1 cellular context compared by ENCODE assay signal in genomic region chr2:67397143-67397986, GRCh38.
A peak's percentile ranks its signal among the peaks of the same experiment; 100 is the strongest.
TF ChIP-seq lines count a peak whose summit lies in the region.

TSS of gene ETAA1 (plus strand) at chr2:67397333. CDS start at chr2:67397449, 116 bp downstream.

TF ChIP-seq in HepG2, 621 proteins besides CTCF, POLR2A, EP300 and RAD21 (continued from another document and continues in another):
- TF ChIP-seq UBTF (CRISPR knock-in tag; IDR thresholded peaks at IDR 0.05): peak; percentile 82
- TF ChIP-seq ZNF337 (CRISPR knock-in tag; IDR thresholded peaks at IDR 0.05; ENCODE audit: borderline replicate concordance, low read depth): no peak
- no peak for TF ChIP-seq ZNF282 (IDR thresholded peaks at IDR 0.05; ENCODE audit: partially characterized antibody)
- TF ChIP-seq ZNF766 (CRISPR knock-in tag; IDR thresholded peaks at IDR 0.05; ENCODE audit: borderline replicate concordance): no peak
- TF ChIP-seq, protein P1, sequence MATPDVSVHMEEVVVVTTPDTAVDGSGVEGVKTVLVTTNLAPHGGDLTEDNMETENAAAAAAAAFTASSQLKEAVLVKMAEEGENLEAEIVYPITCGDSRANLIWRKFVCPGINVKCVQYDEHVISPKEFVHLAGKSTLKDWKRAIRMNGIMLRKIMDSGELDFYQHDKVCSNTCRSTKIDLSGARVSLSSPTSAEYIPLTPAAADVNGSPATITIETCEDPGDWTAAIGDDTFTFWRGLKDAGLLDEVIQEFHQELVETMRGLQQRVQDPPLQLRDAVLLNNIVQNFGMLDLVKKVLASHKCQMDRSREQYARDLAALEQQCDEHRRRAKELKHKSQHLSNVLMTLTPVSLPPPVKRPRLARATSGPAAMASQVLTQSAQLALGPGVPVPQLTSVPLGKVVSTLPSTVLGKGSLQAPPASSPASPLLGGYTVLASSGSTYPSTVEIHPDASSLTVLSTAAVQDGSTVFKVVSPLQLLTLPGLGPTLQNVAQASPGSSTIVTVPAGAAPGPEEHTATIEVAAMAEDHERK (CRISPR knock-in tag; IDR thresholded peaks at IDR 0.05; ENCODE audit: low read depth): no peak
- TF ChIP-seq ELF4 (CRISPR knock-in tag; IDR thresholded peaks at IDR 0.05; ENCODE audit: borderline replicate concordance): peak; percentile 73; the same call in 1 of the 2 replicates
- 0 out of 2 replicates have a peak, but pooled peaks have one; percentile 47 for TF ChIP-seq ZNF225 (CRISPR knock-in tag; IDR thresholded peaks at IDR 0.05)
- no peak for TF ChIP-seq ZNF569 (CRISPR knock-in tag; IDR thresholded peaks at IDR 0.05; ENCODE audit: borderline replicate concordance)
- TF ChIP-seq MYNN (CRISPR knock-in tag; IDR thresholded peaks at IDR 0.05; ENCODE audit: low read depth): peak; percentile 88; the same call in 1 of the 2 replicates
- TF ChIP-seq XRCC5 (optimal IDR thresholded peaks at IDR 0.05; ENCODE audit: low read length): peak; percentile 85
- peak; percentile 49; the same call in 1 of the 2 replicates for TF ChIP-seq AHDC1 (CRISPR knock-in tag; IDR thresholded peaks at IDR 0.05; ENCODE audit: borderline replicate concordance)
- TF ChIP-seq NCOA1 (CRISPR knock-in tag; IDR thresholded peaks at IDR 0.05): no peak
- TF ChIP-seq, protein P2, sequence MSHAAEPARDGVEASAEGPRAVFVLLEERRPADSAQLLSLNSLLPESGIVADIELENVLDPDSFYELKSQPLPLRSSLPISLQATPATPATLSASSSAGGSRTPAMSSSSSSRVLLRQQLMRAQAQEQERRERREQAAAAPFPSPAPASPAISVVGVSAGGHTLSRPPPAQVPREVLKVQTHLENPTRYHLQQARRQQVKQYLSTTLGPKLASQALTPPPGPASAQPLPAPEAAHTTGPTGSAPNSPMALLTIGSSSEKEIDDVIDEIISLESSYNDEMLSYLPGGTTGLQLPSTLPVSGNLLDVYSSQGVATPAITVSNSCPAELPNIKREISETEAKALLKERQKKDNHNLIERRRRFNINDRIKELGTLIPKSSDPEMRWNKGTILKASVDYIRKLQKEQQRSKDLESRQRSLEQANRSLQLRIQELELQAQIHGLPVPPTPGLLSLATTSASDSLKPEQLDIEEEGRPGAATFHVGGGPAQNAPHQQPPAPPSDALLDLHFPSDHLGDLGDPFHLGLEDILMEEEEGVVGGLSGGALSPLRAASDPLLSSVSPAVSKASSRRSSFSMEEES (CRISPR knock-in tag; IDR thresholded peaks at IDR 0.05): no peak
- TF ChIP-seq NFKB2 (CRISPR knock-in tag; IDR thresholded peaks at IDR 0.05; ENCODE audit: borderline replicate concordance): 0 out of 2 replicates have a peak, but pooled peaks have one; percentile 36
- 0 out of 2 replicates have a peak, but pooled peaks have one; percentile 3 for TF ChIP-seq ONECUT2 (CRISPR knock-in tag; IDR thresholded peaks at IDR 0.05)
- peak; percentile 93 for TF ChIP-seq E2F1 (CRISPR knock-in tag; IDR thresholded peaks at IDR 0.05)
- peak; percentile 74 for TF ChIP-seq RNF219 (CRISPR knock-in tag; IDR thresholded peaks at IDR 0.05)
- TF ChIP-seq, protein P3, sequence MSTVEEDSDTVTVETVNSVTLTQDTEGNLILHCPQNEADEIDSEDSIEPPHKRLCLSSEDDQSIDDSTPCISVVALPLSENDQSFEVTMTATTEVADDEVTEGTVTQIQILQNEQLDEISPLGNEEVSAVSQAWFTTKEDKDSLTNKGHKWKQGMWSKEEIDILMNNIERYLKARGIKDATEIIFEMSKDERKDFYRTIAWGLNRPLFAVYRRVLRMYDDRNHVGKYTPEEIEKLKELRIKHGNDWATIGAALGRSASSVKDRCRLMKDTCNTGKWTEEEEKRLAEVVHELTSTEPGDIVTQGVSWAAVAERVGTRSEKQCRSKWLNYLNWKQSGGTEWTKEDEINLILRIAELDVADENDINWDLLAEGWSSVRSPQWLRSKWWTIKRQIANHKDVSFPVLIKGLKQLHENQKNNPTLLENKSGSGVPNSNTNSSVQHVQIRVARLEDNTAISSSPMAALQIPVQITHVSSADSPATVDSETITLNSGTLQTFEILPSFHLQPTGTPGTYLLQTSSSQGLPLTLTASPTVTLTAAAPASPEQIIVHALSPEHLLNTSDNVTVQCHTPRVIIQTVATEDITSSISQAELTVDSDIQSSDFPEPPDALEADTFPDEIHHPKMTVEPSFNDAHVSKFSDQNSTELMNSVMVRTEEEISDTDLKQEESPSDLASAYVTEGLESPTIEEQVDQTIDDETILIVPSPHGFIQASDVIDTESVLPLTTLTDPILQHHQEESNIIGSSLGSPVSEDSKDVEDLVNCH (CRISPR knock-in tag; IDR thresholded peaks at IDR 0.05): no peak
- TF ChIP-seq ZNF235 (CRISPR knock-in tag; IDR thresholded peaks at IDR 0.05; ENCODE audit: borderline replicate concordance): no peak
- TF ChIP-seq HCFC1 (IDR thresholded peaks at IDR 0.05; ENCODE audit: low read depth, low read length): no peak
- no peak for TF ChIP-seq ZNF83 (CRISPR knock-in tag; IDR thresholded peaks at IDR 0.05; ENCODE audit: borderline replicate concordance)
- no peak for TF ChIP-seq MAFK (conservative IDR thresholded peaks at IDR 0.05 in 1 of 2, IDR thresholded peaks at IDR 0.05 in 1 of 2; ENCODE audit: low read length in 2 of 2)
- no peak for TF ChIP-seq CHD2 (IDR thresholded peaks at IDR 0.05; ENCODE audit: low read depth, low read length)
- TF ChIP-seq, protein P4, sequence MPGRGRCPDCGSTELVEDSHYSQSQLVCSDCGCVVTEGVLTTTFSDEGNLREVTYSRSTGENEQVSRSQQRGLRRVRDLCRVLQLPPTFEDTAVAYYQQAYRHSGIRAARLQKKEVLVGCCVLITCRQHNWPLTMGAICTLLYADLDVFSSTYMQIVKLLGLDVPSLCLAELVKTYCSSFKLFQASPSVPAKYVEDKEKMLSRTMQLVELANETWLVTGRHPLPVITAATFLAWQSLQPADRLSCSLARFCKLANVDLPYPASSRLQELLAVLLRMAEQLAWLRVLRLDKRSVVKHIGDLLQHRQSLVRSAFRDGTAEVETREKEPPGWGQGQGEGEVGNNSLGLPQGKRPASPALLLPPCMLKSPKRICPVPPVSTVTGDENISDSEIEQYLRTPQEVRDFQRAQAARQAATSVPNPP (CRISPR knock-in tag; IDR thresholded peaks at IDR 0.05): no peak
- TF ChIP-seq HNRNPLL (IDR thresholded peaks at IDR 0.05; ENCODE audit: low read depth, low read length, poor library complexity, severe bottlenecking): peak; percentile 79
- TF ChIP-seq, protein P5, sequence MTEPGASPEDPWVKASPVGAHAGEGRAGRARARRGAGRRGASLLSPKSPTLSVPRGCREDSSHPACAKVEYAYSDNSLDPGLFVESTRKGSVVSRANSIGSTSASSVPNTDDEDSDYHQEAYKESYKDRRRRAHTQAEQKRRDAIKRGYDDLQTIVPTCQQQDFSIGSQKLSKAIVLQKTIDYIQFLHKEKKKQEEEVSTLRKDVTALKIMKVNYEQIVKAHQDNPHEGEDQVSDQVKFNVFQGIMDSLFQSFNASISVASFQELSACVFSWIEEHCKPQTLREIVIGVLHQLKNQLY (CRISPR knock-in tag; IDR thresholded peaks at IDR 0.05): no peak
- TF ChIP-seq HNRNPL (IDR thresholded peaks at IDR 0.05; ENCODE audit: low read depth, low read length): 0 out of 2 replicates have a peak, but pooled peaks have one; percentile 15
- peak; percentile 78 for TF ChIP-seq ZNF274 (CRISPR knock-in tag; IDR thresholded peaks at IDR 0.05)
- no peak for TF ChIP-seq ATM (IDR thresholded peaks at IDR 0.05; ENCODE audit: borderline replicate concordance)
- TF ChIP-seq, protein P6, sequence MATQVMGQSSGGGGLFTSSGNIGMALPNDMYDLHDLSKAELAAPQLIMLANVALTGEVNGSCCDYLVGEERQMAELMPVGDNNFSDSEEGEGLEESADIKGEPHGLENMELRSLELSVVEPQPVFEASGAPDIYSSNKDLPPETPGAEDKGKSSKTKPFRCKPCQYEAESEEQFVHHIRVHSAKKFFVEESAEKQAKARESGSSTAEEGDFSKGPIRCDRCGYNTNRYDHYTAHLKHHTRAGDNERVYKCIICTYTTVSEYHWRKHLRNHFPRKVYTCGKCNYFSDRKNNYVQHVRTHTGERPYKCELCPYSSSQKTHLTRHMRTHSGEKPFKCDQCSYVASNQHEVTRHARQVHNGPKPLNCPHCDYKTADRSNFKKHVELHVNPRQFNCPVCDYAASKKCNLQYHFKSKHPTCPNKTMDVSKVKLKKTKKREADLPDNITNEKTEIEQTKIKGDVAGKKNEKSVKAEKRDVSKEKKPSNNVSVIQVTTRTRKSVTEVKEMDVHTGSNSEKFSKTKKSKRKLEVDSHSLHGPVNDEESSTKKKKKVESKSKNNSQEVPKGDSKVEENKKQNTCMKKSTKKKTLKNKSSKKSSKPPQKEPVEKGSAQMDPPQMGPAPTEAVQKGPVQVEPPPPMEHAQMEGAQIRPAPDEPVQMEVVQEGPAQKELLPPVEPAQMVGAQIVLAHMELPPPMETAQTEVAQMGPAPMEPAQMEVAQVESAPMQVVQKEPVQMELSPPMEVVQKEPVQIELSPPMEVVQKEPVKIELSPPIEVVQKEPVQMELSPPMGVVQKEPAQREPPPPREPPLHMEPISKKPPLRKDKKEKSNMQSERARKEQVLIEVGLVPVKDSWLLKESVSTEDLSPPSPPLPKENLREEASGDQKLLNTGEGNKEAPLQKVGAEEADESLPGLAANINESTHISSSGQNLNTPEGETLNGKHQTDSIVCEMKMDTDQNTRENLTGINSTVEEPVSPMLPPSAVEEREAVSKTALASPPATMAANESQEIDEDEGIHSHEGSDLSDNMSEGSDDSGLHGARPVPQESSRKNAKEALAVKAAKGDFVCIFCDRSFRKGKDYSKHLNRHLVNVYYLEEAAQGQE (IDR thresholded peaks at IDR 0.05; ENCODE audit: borderline replicate concordance in 1 of 2, low read depth in 1 of 2, low read length in 2 of 2): peak in 1 of 2 experiments; percentile 64; a peak in 2 of 4 replicates
- peak; percentile 35; the same call in 1 of the 2 replicates for TF ChIP-seq KLF6 (CRISPR knock-in tag; IDR thresholded peaks at IDR 0.05)
- no peak for TF ChIP-seq PHB2 (IDR thresholded peaks at IDR 0.05; ENCODE audit: partially characterized antibody)
